1 cellular context compared by ENCODE assay signal in the genomic region with DNA sequence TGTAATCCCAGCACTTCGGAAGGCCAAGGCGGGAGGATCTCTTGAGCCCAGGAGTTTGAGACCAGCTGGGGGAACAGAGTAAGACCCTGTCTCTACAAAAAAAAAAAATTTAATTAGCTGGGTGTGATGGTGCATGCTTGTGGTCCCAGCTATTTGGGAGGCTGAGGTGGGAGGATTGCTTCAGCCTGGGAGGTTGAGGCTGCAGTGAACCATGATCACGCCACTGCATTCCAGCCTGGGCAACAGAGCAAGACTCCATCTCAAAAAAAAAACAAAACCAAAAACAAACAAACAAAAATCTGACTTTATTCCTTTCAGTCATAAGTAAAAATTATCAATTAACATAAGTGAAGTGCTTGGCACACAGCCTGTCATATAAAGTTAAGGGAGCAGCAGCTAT. TPM values are rescaled to one million over a fixed set of nuclear protein-coding genes. Genes with fewer than 3 reads are reported as not detected.
"Had no signal": no experiment of that assay in that cellular context is flagged by ENCODE, and none has a peak within 500 bp of the region (broad histone marks: within the 10 kb centered on the region; RNA-seq: fewer than 3 reads in every experiment).

No MANE protein-coding gene starts in this region.

RNA-seq across cellular contexts. Expression of a gene that starts 38.2 kb away (rescaled TPM):
- total RNA-seq: neural crest cell had no signal
